In genomic region chr19:43754312-43754561, GRCh38 we compare ENCODE assay signal across 9 cellular contexts. TPM values are rescaled to one million over a fixed set of nuclear protein-coding genes. Genes with fewer than 3 reads are reported as not detected.
DNase-seq lines count a peak whose midpoint lies in the region; ATAC-seq, FAIRE-seq and TF ChIP-seq lines count a peak whose summit lies in the region.
"Had no signal": no experiment of that assay in that cellular context is flagged by ENCODE, and none has a peak within 500 bp of the region (broad histone marks: within the 10 kb centered on the region; RNA-seq: fewer than 3 reads in every experiment).

No MANE protein-coding gene starts in this region.

- peaks cover 12% of the 10 kb centered on the region; the same call in 1 of the 2 replicates for H3K4me1 ChIP-seq in ES-I3 (ENCODE audit: insufficient read depth, low read length)
- peaks cover 30% of the 10 kb centered on the region for H3K4me1 ChIP-seq in endothelial cell of umbilical vein (ENCODE audit: control insufficient read depth, extremely low read depth, insufficient read depth, low read length)

- peak overlapping the region; percentile 35 for H2AFZ ChIP-seq in endothelial cell of umbilical vein (ENCODE audit: low read depth, low read length)

- CTCF ChIA-PET in endothelial cell of umbilical vein (lab: Charles Lee) = interaction anchor here (0.7 to 6.2 kb wide), 12 partner anchors 9 to 86 kb away, joined by 3 to 55 read pairs (median 5); no protein-coding TSS in a partner anchor

- TF ChIP-seq POLR2A in endothelial cell of umbilical vein (IDR thresholded peaks at IDR 0.05; ENCODE audit: low read depth, low read length) = no peak

- peaks cover 25% of the 10 kb centered on the region for H3K79me2 ChIP-seq in endothelial cell of umbilical vein (ENCODE audit: control insufficient read depth, insufficient read depth, low read length)

- peaks cover 65% of the 10 kb centered on the region for H3K4me1 Mint-ChIP-seq in osteocyte (ENCODE audit: unreplicated experiment)

- H3K36me3 ChIP-seq in ES-I3 (ENCODE audit: insufficient read depth, low read length) (peaks cover 5% of the 10 kb centered on the region; the same call in 1 of the 2 replicates), endothelial cell of umbilical vein (ENCODE audit: control insufficient read depth in 2 of 2, extremely low read depth in 1 of 2, insufficient read depth in 2 of 2, low read length in 2 of 2) (peaks cover 10 to 18% of the 10 kb centered on the region in 2 experiments)

- H4K20me1 ChIP-seq in endothelial cell of umbilical vein (replicated peaks; ENCODE audit: control insufficient read depth, extremely low read depth, insufficient read depth, low read length) = no peaks in the 10 kb centered on the region

- H3K27ac Mint-ChIP-seq in osteocyte (ENCODE audit: unreplicated experiment) = peak overlapping the region; percentile 100

- no peaks in the 10 kb centered on the region for H3K27me3 ChIP-seq in endothelial cell of umbilical vein (ENCODE audit: control insufficient read depth in 2 of 2, insufficient read depth in 2 of 2, low read length in 2 of 2)

- peaks cover 12% of the 10 kb centered on the region for H3K36me3 Mint-ChIP-seq in osteocyte (ENCODE audit: unreplicated experiment)

- H3K9me3 ChIP-seq in ES-I3 (ENCODE audit: control insufficient read depth, insufficient read depth, low read length) (no peaks in the 10 kb centered on the region), endothelial cell of umbilical vein (replicated peaks; ENCODE audit: control insufficient read depth, insufficient read depth, low read length) (no peaks in the 10 kb centered on the region)

- dilution Hi-C loops in endothelial cell of umbilical vein (cut with MboI; ENCODE audit: extremely low pct_ligation_motif_present, low sequenced_read_pairs) = no loop called here

- BruUV-seq in endothelial cell of umbilical vein (replicated peaks; lab: Mats Ljungman, UMichigan) = no TSS peak

- DNase-seq in endothelial cell of umbilical vein (ENCODE audit: low read depth, low spot score) (no peak), osteocyte (ENCODE audit: extremely low spot score, unreplicated experiment) (no peak), MV-4-11 (lab: John Stamatoyannopoulos, UW) (no peak), SW 1271 (lab: John Stamatoyannopoulos, UW) (no peak)

- TF ChIP-seq CTCF in endothelial cell of umbilical vein (IDR thresholded peaks at IDR 0.05; ENCODE audit: extremely low read depth in 1 of 2, insufficient read depth in 1 of 2, low read depth in 1 of 2, low read length in 2 of 2) = no peak
- TF ChIP-seq CTCF in osteocyte (IDR thresholded peaks at IDR 0.05) = no peak

- peak overlapping the region; percentile 67 to 92 (median 74) for H3K4me3 ChIP-seq in endothelial cell of umbilical vein (replicated peaks in 1 of 3; ENCODE audit: insufficient read depth in 1 of 3, low read depth in 1 of 3, low read length in 3 of 3)

- POLR2A ChIA-PET in endothelial cell of umbilical vein (lab: Charles Lee) = interaction anchor here (1.5 to 1.8 kb wide), 3 partner anchors 28 to 86 kb away, joined by 3 to 9 read pairs (median 4); no protein-coding TSS in a partner anchor

- ATAC-seq in HG02840 (IDR thresholded peaks at IDR 0.05; ENCODE audit: low FRiP score, unreplicated experiment) (no peak), GM21381 (IDR thresholded peaks at IDR 0.05; ENCODE audit: unreplicated experiment) (no peak)

- H3K9me3 Mint-ChIP-seq in osteocyte (ENCODE audit: unreplicated experiment) = no peaks in the 10 kb centered on the region

- H3K27ac ChIP-seq in endothelial cell of umbilical vein (ENCODE audit: insufficient read depth, low read depth, low read length) = peak overlapping the region; percentile 97

- intact Hi-C loops in endothelial cell of umbilical vein (cut with micrococcal nuclease) = loop anchor here (10.0 kb wide), 1 partner anchor 361 kb away; the partner anchor contains the start of gene ZNF225

- peak overlapping the region; percentile 97 for H3K4me3 Mint-ChIP-seq in osteocyte (ENCODE audit: unreplicated experiment)

- peak overlapping the region; percentile 93 for H3K4me2 ChIP-seq in endothelial cell of umbilical vein (ENCODE audit: insufficient read depth, low read length)

- H3K9ac ChIP-seq in ES-I3 (ENCODE audit: low read depth, low read length) (peak overlapping the region; percentile 98), endothelial cell of umbilical vein (replicated peaks; ENCODE audit: extremely low read depth, insufficient read depth, low read length) (peak overlapping the region; percentile 98)

- H3K27me3 Mint-ChIP-seq in osteocyte (ENCODE audit: unreplicated experiment) = no peaks in the 10 kb centered on the region

- no peak for FAIRE-seq in endothelial cell of umbilical vein (lab: Jason Lieb, UNC)
- FAIRE-seq: islet of Langerhans had no signal

- no peaks in the 10 kb centered on the region for H3K9me1 ChIP-seq in endothelial cell of umbilical vein (replicated peaks; ENCODE audit: control insufficient read depth, extremely low read depth, insufficient read depth, low read length)

TF ChIP-seq in PFSK-1, 5 proteins besides CTCF, POLR2A, EP300 and RAD21:
- no peak for TF ChIP-seq POLR2AphosphoS5 (IDR thresholded peaks at IDR 0.05; ENCODE audit: low read depth, low read length)
- TF ChIP-seq TAF1 (IDR thresholded peaks at IDR 0.05; ENCODE audit: borderline replicate concordance, insufficient read depth, low read length) = 0 out of 2 replicates have a peak, but pooled peaks have one; percentile 8

TF ChIP-seq in endothelial cell of umbilical vein, 7 proteins besides CTCF, POLR2A, EP300 and RAD21:
- TF ChIP-seq MYC (IDR thresholded peaks at IDR 0.05; ENCODE audit: low read depth, low read length) (no peak), JUN (IDR thresholded peaks at IDR 0.05; ENCODE audit: borderline replicate concordance, insufficient read depth, insufficient read length, low read depth) (no peak), MAX (IDR thresholded peaks at IDR 0.05; ENCODE audit: insufficient read depth, insufficient read length) (no peak), POLR2AphosphoS5 (IDR thresholded peaks at IDR 0.05; ENCODE audit: insufficient read depth, low read depth, low read length) (no peak), GATA2 (IDR thresholded peaks at IDR 0.05; ENCODE audit: insufficient read depth, insufficient read length, low read depth, low read length) (no peak), EZH2 (IDR thresholded peaks at IDR 0.05; ENCODE audit: borderline replicate concordance, low read depth, low read length, severe bottlenecking) (no peak), FOS (IDR thresholded peaks at IDR 0.05; ENCODE audit: borderline replicate concordance, insufficient read depth, low read length) (no peak)
TF ChIP-seq in endothelial cell of umbilical vein: peak in this region for 0.

RNA-seq across cellular contexts. Expression of gene SMG9, which starts 0.5 kb away (rescaled TPM):
- polyA plus RNA-seq in PFSK-1 (2012; ENCODE audit: insufficient read length, low read depth) = 59.3 TPM
- total RNA-seq in endothelial cell of umbilical vein (45.0 and 53.3 TPM in 2 replicates), osteocyte (64.9 and 71.0 TPM in 2 replicates)
- 25.5 and 26.4 TPM in 2 replicates for polyA plus RNA-seq in endothelial cell of umbilical vein
- polyA plus RNA-seq in endothelial cell of umbilical vein (2011; cell fraction: cytosol; rRNA removed) = 14.2 and 18.4 TPM in 2 replicates
- 57.7 and 62.5 TPM in 2 replicates for polyA plus RNA-seq in endothelial cell of umbilical vein (2011; cell fraction: nucleus; rRNA removed)
- 23.0 and 31.6 TPM in 2 replicates for polyA plus RNA-seq in endothelial cell of umbilical vein (2012)
- polyA minus RNA-seq in endothelial cell of umbilical vein = 14.6 and 23.5 TPM in 2 replicates
- polyA minus RNA-seq in endothelial cell of umbilical vein (2011; cell fraction: cytosol; rRNA and poly(A)+ RNA removed) = 14.7 TPM
- polyA minus RNA-seq in endothelial cell of umbilical vein (2011; cell fraction: nucleus; rRNA and poly(A)+ RNA removed) = 21.9 and 27.0 TPM in 2 replicates

RNA-seq across cellular contexts. Expression of gene KCNN4, which starts 26.5 kb away (rescaled TPM):
- polyA plus RNA-seq in PFSK-1 (2012; ENCODE audit: insufficient read length, low read depth) = 0.33 TPM
- total RNA-seq in endothelial cell of umbilical vein = 0.35 TPM in 1 of 2 replicates, not detected in the other
- 0.27 and 0.29 TPM in 2 replicates for polyA plus RNA-seq in endothelial cell of umbilical vein
- polyA plus RNA-seq in endothelial cell of umbilical vein (2011; cell fraction: cytosol; rRNA removed) = 0.14 and 0.16 TPM in 2 replicates
- polyA plus RNA-seq in endothelial cell of umbilical vein (2011; cell fraction: nucleus; rRNA removed) = 0.22 and 0.76 TPM in 2 replicates
- polyA plus RNA-seq in endothelial cell of umbilical vein (2012) = 0.26 TPM in 1 of 2 replicates, not detected in the other
- polyA minus RNA-seq in endothelial cell of umbilical vein = 0.41 and 0.42 TPM in 2 replicates
- 26.3 TPM for polyA minus RNA-seq in endothelial cell of umbilical vein (2011; cell fraction: cytosol; rRNA and poly(A)+ RNA removed)
- polyA minus RNA-seq in endothelial cell of umbilical vein (2011; cell fraction: nucleus; rRNA and poly(A)+ RNA removed) = not detected in 2 replicates
- total RNA-seq in osteocyte = 0.64 and 1.5 TPM in 2 replicates

RNA-seq across cellular contexts. Expression of gene IRGC, which starts 38.4 kb away (rescaled TPM):
- not detected for polyA plus RNA-seq in PFSK-1 (2012; ENCODE audit: insufficient read length, low read depth)
- total RNA-seq in endothelial cell of umbilical vein (not detected in 2 replicates), osteocyte (not detected in 2 replicates)
- not detected in 2 replicates for polyA plus RNA-seq in endothelial cell of umbilical vein
- polyA plus RNA-seq in endothelial cell of umbilical vein (2011; cell fraction: cytosol; rRNA removed) = not detected in 2 replicates
- not detected in 2 replicates for polyA plus RNA-seq in endothelial cell of umbilical vein (2011; cell fraction: nucleus; rRNA removed)
- not detected in 2 replicates for polyA plus RNA-seq in endothelial cell of umbilical vein (2012)
- not detected in 2 replicates for polyA minus RNA-seq in endothelial cell of umbilical vein
- not detected for polyA minus RNA-seq in endothelial cell of umbilical vein (2011; cell fraction: cytosol; rRNA and poly(A)+ RNA removed)
- not detected in 2 replicates for polyA minus RNA-seq in endothelial cell of umbilical vein (2011; cell fraction: nucleus; rRNA and poly(A)+ RNA removed)

RNA-seq across cellular contexts. Expression of gene LYPD5, which starts 48.0 kb away (rescaled TPM):
- polyA plus RNA-seq in PFSK-1 (2012; ENCODE audit: insufficient read length, low read depth) = 0.55 TPM
- not detected in 2 replicates for total RNA-seq in endothelial cell of umbilical vein
- 0.11 and 0.28 TPM in 2 replicates for polyA plus RNA-seq in endothelial cell of umbilical vein
- 0.08 and 0.12 TPM in 2 replicates for polyA plus RNA-seq in endothelial cell of umbilical vein (2011; cell fraction: cytosol; rRNA removed)
- polyA plus RNA-seq in endothelial cell of umbilical vein (2011; cell fraction: nucleus; rRNA removed) = 0.29 and 0.34 TPM in 2 replicates
- 0.16 and 0.25 TPM in 2 replicates for polyA plus RNA-seq in endothelial cell of umbilical vein (2012)
- not detected in 2 replicates for polyA minus RNA-seq in endothelial cell of umbilical vein
- not detected for polyA minus RNA-seq in endothelial cell of umbilical vein (2011; cell fraction: cytosol; rRNA and poly(A)+ RNA removed)
- polyA minus RNA-seq in endothelial cell of umbilical vein (2011; cell fraction: nucleus; rRNA and poly(A)+ RNA removed) = not detected in 2 replicates
- not detected in 2 replicates for total RNA-seq in osteocyte
